Comparison of ENCODE assay signal across 1 cellular context in the genomic region with DNA sequence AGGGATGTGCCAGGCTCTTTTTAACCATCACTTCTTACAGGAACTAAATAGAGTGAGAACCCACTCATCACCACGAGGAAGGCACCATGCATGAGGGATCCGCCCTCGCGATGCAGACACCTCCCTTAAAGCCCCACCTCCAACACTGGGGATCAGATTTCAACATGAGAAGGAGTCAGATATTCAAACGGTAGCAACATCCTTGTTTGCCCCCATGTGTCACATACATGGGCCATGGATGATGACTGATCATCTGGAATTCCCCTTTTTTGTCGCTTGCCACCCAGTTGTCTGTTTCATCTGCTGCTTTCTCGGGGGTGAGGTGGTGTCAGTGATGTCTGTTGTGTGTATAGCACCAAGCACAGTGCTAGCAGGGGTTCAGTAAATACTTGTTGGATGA.
TF ChIP-seq lines count a peak whose summit lies in the region.

No MANE protein-coding gene starts in this region.

TF ChIP-seq in GM12878, 131 proteins besides CTCF, POLR2A, EP300 and RAD21 (continued from another document):
- TF ChIP-seq, protein P1, sequence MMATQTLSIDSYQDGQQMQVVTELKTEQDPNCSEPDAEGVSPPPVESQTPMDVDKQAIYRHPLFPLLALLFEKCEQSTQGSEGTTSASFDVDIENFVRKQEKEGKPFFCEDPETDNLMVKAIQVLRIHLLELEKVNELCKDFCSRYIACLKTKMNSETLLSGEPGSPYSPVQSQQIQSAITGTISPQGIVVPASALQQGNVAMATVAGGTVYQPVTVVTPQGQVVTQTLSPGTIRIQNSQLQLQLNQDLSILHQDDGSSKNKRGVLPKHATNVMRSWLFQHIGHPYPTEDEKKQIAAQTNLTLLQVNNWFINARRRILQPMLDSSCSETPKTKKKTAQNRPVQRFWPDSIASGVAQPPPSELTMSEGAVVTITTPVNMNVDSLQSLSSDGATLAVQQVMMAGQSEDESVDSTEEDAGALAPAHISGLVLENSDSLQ (IDR thresholded peaks at IDR 0.05), result peak; percentile 76
- 0 out of 3 replicates have a peak, but pooled peaks of 1 of the 2 experiments have one; percentile 13 for TF ChIP-seq EGR1 (IDR thresholded peaks at IDR 0.05; ENCODE audit: borderline replicate concordance in 1 of 2, low read depth in 2 of 2, low read length in 2 of 2)
- 0 out of 2 replicates have a peak, but pooled peaks have one; percentile 2 for TF ChIP-seq NFIC (IDR thresholded peaks at IDR 0.05; ENCODE audit: low read depth, low read length)
- TF ChIP-seq, protein P2, sequence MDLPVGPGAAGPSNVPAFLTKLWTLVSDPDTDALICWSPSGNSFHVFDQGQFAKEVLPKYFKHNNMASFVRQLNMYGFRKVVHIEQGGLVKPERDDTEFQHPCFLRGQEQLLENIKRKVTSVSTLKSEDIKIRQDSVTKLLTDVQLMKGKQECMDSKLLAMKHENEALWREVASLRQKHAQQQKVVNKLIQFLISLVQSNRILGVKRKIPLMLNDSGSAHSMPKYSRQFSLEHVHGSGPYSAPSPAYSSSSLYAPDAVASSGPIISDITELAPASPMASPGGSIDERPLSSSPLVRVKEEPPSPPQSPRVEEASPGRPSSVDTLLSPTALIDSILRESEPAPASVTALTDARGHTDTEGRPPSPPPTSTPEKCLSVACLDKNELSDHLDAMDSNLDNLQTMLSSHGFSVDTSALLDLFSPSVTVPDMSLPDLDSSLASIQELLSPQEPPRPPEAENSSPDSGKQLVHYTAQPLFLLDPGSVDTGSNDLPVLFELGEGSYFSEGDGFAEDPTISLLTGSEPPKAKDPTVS (IDR thresholded peaks at IDR 0.05; ENCODE audit: low read depth, low read length), result no peak
- TF ChIP-seq SP1 (IDR thresholded peaks at IDR 0.05; ENCODE audit: low read depth, low read length), result peak; percentile 24
- TF ChIP-seq PML (IDR thresholded peaks at IDR 0.05; ENCODE audit: low read length), result no peak
- TF ChIP-seq LARP7 (IDR thresholded peaks at IDR 0.05), result 0 out of 2 replicates have a peak, but pooled peaks have one; percentile 43
- TF ChIP-seq, protein P3, sequence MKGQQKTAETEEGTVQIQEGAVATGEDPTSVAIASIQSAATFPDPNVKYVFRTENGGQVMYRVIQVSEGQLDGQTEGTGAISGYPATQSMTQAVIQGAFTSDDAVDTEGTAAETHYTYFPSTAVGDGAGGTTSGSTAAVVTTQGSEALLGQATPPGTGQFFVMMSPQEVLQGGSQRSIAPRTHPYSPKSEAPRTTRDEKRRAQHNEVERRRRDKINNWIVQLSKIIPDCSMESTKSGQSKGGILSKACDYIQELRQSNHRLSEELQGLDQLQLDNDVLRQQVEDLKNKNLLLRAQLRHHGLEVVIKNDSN (IDR thresholded peaks at IDR 0.05; ENCODE audit: borderline replicate concordance, extremely low read length, insufficient read depth, low read depth, low read length), result no peak
- no peak for TF ChIP-seq MYB (IDR thresholded peaks at IDR 0.05; ENCODE audit: borderline replicate concordance, low read depth, low read length)
- TF ChIP-seq CHD4 (IDR thresholded peaks at IDR 0.05), result no peak
- no peak for TF ChIP-seq IKZF1 (conservative IDR thresholded peaks at IDR 0.05)
- TF ChIP-seq, protein P4, sequence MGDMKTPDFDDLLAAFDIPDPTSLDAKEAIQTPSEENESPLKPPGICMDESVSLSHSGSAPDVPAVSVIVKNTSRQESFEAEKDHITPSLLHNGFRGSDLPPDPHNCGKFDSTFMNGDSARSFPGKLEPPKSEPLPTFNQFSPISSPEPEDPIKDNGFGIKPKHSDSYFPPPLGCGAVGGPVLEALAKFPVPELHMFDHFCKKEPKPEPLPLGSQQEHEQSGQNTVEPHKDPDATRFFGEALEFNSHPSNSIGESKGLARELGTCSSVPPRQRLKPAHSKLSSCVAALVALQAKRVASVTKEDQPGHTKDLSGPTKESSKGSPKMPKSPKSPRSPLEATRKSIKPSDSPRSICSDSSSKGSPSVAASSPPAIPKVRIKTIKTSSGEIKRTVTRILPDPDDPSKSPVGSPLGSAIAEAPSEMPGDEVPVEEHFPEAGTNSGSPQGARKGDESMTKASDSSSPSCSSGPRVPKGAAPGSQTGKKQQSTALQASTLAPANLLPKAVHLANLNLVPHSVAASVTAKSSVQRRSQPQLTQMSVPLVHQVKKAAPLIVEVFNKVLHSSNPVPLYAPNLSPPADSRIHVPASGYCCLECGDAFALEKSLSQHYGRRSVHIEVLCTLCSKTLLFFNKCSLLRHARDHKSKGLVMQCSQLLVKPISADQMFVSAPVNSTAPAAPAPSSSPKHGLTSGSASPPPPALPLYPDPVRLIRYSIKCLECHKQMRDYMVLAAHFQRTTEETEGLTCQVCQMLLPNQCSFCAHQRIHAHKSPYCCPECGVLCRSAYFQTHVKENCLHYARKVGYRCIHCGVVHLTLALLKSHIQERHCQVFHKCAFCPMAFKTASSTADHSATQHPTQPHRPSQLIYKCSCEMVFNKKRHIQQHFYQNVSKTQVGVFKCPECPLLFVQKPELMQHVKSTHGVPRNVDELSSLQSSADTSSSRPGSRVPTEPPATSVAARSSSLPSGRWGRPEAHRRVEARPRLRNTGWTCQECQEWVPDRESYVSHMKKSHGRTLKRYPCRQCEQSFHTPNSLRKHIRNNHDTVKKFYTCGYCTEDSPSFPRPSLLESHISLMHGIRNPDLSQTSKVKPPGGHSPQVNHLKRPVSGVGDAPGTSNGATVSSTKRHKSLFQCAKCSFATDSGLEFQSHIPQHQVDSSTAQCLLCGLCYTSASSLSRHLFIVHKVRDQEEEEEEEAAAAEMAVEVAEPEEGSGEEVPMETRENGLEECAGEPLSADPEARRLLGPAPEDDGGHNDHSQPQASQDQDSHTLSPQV (IDR thresholded peaks at IDR 0.05), result no peak
- TF ChIP-seq POU2F2 (IDR thresholded peaks at IDR 0.05; ENCODE audit: borderline replicate concordance, low read depth, low read length), result peak; percentile 44; the same call in 1 of the 3 replicates
- peak; percentile 61 for TF ChIP-seq CREB1 (IDR thresholded peaks at IDR 0.05; ENCODE audit: low read depth)
- TF ChIP-seq IRF4 (IDR thresholded peaks at IDR 0.05; ENCODE audit: low read depth, low read length), result 0 out of 2 replicates have a peak, but pooled peaks have one; percentile 20
- TF ChIP-seq SMAD1 (IDR thresholded peaks at IDR 0.05; ENCODE audit: low read depth, partially characterized antibody), result no peak
- TF ChIP-seq, protein P5, sequence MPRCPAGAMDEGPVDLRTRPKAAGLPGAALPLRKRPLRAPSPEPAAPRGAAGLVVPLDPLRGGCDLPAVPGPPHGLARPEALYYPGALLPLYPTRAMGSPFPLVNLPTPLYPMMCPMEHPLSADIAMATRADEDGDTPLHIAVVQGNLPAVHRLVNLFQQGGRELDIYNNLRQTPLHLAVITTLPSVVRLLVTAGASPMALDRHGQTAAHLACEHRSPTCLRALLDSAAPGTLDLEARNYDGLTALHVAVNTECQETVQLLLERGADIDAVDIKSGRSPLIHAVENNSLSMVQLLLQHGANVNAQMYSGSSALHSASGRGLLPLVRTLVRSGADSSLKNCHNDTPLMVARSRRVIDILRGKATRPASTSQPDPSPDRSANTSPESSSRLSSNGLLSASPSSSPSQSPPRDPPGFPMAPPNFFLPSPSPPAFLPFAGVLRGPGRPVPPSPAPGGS (IDR thresholded peaks at IDR 0.05; ENCODE audit: borderline replicate concordance, insufficient read depth, low read depth, low read length, poor library complexity, severe bottlenecking), result peak; percentile 49
- TF ChIP-seq KLF5 (IDR thresholded peaks at IDR 0.05; ENCODE audit: partially characterized antibody), result no peak
- peak; percentile 33; the same call in 1 of the 2 replicates for TF ChIP-seq RUNX3 (IDR thresholded peaks at IDR 0.05; ENCODE audit: low read length)
- TF ChIP-seq, protein P6, sequence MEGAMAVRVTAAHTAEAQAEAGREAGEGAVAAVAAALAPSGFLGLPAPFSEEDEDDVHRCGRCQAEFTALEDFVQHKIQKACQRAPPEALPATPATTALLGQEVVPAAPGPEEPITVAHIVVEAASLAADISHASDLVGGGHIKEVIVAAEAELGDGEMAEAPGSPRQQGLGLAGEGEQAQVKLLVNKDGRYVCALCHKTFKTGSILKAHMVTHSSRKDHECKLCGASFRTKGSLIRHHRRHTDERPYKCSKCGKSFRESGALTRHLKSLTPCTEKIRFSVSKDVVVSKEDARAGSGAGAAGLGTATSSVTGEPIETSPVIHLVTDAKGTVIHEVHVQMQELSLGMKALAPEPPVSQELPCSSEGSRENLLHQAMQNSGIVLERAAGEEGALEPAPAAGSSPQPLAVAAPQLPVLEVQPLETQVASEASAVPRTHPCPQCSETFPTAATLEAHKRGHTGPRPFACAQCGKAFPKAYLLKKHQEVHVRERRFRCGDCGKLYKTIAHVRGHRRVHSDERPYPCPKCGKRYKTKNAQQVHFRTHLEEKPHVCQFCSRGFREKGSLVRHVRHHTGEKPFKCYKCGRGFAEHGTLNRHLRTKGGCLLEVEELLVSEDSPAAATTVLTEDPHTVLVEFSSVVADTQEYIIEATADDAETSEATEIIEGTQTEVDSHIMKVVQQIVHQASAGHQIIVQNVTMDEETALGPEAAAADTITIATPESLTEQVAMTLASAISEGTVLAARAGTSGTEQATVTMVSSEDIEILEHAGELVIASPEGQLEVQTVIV (IDR thresholded peaks at IDR 0.05; ENCODE audit: borderline replicate concordance, partially characterized antibody), result no peak
